ENCODE assay signal across 19 cellular contexts in genomic region chr1:109268431-109269211, GRCh38. TPM values are rescaled to one million over a fixed set of nuclear protein-coding genes. Genes with fewer than 3 reads are reported as not detected.
"Had no signal": no experiment of that assay in that cellular context is flagged by ENCODE, and none has a peak within 500 bp of the region (broad histone marks: within the 10 kb centered on the region; RNA-seq: fewer than 3 reads in every experiment).

No MANE protein-coding gene starts in this region.

- H3K36me3 ChIP-seq: lower lobe of right lung, upper lobe of left lung had no signal

- ATAC-seq: activated CD4-positive, CD25-positive, alpha-beta regulatory T cell treated with anti-CD3 and anti-CD28 coated beads, Interleukin-2, amount 50 U/mL, for 24 hours; activated naive CD8-positive, alpha-beta T cell treated with anti-CD3 and anti-CD28 coated beads, Interleukin-2, amount 50 U/mL, for 24 hours; lower lobe of right lung; stimulated activated naive CD8-positive, alpha-beta T cell treated with anti-CD3 and anti-CD28 coated beads, Interleukin-15, Interleukin-2, amounts not matched to agents 100 U/mL and 50 U/mL, for 24 hours had no signal

- H3K27ac ChIP-seq: esophagus muscularis mucosa, lower lobe of right lung, upper lobe of left lung had no signal

- FAIRE-seq: astrocyte, bronchial epithelial cell, colon had no signal

- H3K9me3 ChIP-seq: esophagus muscularis mucosa, lower lobe of right lung, suprapubic skin, upper lobe of left lung had no signal

- H3K4me3 ChIP-seq: esophagus muscularis mucosa, lower lobe of right lung, suprapubic skin, upper lobe of left lung had no signal

- DNase-seq: activated naive CD4-positive, alpha-beta T cell; activated naive CD8-positive, alpha-beta T cell treated with anti-CD3 and anti-CD28 coated beads, Interleukin-2, amount 50 U/mL, for 24 hours; glutamatergic neuron; nephron progenitor cell; stimulated activated CD4-positive, alpha-beta T cell treated with anti-CD3 and anti-CD28 coated beads, Interleukin-4, amount 100 ng/mL, for 4 hours; stimulated activated CD8-positive, alpha-beta memory T cell treated with anti-CD3 and anti-CD28 coated beads, Interleukin-4, amount 100 ng/mL, for 48 hours; stimulated activated naive CD8-positive, alpha-beta T cell treated with anti-CD3 and anti-CD28 coated beads, Interleukin-15, Interleukin-2, amounts not matched to agents 100 U/mL and 50 U/mL, for 24 hours had no signal

- H3K27me3 ChIP-seq: esophagus muscularis mucosa, suprapubic skin, upper lobe of left lung had no signal

RNA-seq across cellular contexts. Expression of gene MYBPHL, which starts 38.2 kb away (rescaled TPM):
- total RNA-seq: activated CD8-positive, alpha-beta memory T cell treated with anti-CD3 and anti-CD28 coated beads for 36 hours; activated T-helper 1 cell treated with anti-CD3 and anti-CD28 coated beads, Interleukin-12 subunit alpha, Interleukin-12 subunit beta, Interleukin-2, Interleukin-4 antibody, amounts not matched to agents 30 ng/mL and 10 ng/mL and 1 ng/mL, durations not matched to agents 14 hours and 24 hours and 36 hours; astrocyte; esophagus muscularis mucosa; fibroblast of villous mesenchyme; omental fat pad; suprapubic skin had no signal
